8 cellular contexts compared by ENCODE assay signal in genomic region chr10:103396789-103397087, GRCh38. TPM values are rescaled to one million over a fixed set of nuclear protein-coding genes. Genes with fewer than 3 reads are reported as not detected.
A peak's percentile ranks its signal among the peaks of the same experiment; 100 is the strongest.
DNase-seq lines count a peak whose midpoint lies in the region; ATAC-seq and TF ChIP-seq lines count a peak whose summit lies in the region.

No MANE protein-coding gene starts in this region.

- peaks cover 68% of the 10 kb centered on the region for H3K36me3 ChIP-seq in HUES6 (ENCODE audit: control insufficient read depth, insufficient read depth, low read length)

- peak overlapping the region; percentile 91 for H3K27ac Mint-ChIP-seq in chondrocyte (ENCODE audit: unreplicated experiment)
- H3K27ac Mint-ChIP-seq in naive B cell, result peak overlapping the region; percentile 88 to 97 (median 94)

- H3K27ac ChIP-seq in HUES6 (ENCODE audit: low read depth, low read length), result peak overlapping the region; percentile 18; the same call in 1 of the 2 replicates

- no peaks in the 10 kb centered on the region for H3K27me3 Mint-ChIP-seq in chondrocyte (ENCODE audit: low read depth)
- H3K27me3 Mint-ChIP-seq in naive B cell, result no peaks in the 10 kb centered on the region

- H3K4me1 Mint-ChIP-seq in chondrocyte (ENCODE audit: low read depth), result peaks cover 47% of the 10 kb centered on the region
- peaks cover 32 to 53% (median 47%) of the 10 kb centered on the region in 3 donors for H3K4me1 Mint-ChIP-seq in naive B cell

- H3K36me3 Mint-ChIP-seq in chondrocyte (ENCODE audit: low read depth) (peaks cover 13% of the 10 kb centered on the region), naive B cell (no peaks in the 10 kb centered on the region)

- peak overlapping the region; percentile 93 for H3K9ac ChIP-seq in HUES6 (ENCODE audit: low read length)

- peak; percentile 16 for DNase-seq in AG20443 (ENCODE audit: low spot score)
- DNase-seq in chondrocyte (ENCODE audit: low spot score), result no peak
- DNase-seq in naive B cell, result no peak
- no peak for DNase-seq in NCI-H748 treated with DMSO at 0.1 percent for 48 hours (lab: John Stamatoyannopoulos, UW)
- DNase-seq in activated gamma-delta T cell treated with Interleukin-2 at 50 U/mL for 16 hours, result no peak
- DNase-seq in putamen (ENCODE audit: low spot score), result no peak

- peak overlapping the region; percentile 91 for H3K4me3 Mint-ChIP-seq in chondrocyte (ENCODE audit: unreplicated experiment)
- peak overlapping the region; percentile 91 to 99 (median 96) for H3K4me3 Mint-ChIP-seq in naive B cell

- no peaks in the 10 kb centered on the region for H3K9me3 Mint-ChIP-seq in chondrocyte (ENCODE audit: low read depth)
- no peaks in the 10 kb centered on the region for H3K9me3 Mint-ChIP-seq in naive B cell

- peaks cover 9% of the 10 kb centered on the region for H3K4me1 ChIP-seq in HUES6 (ENCODE audit: control insufficient read depth, insufficient read depth, low read length)

- H3K4me3 ChIP-seq in HUES6 (ENCODE audit: low read depth, low read length), result peak overlapping the region; percentile 87

- H3K27me3 ChIP-seq in HUES6 (ENCODE audit: control insufficient read depth, insufficient read depth, low read length), result no peaks in the 10 kb centered on the region

- no peaks in the 10 kb centered on the region for H3K9me3 ChIP-seq in HUES6 (ENCODE audit: control insufficient read depth, insufficient read depth, low read depth, low read length)

- no peak for ATAC-seq in naive B cell (ENCODE audit: low read depth in 2 of 2)
- ATAC-seq in HG03432 (IDR thresholded peaks at IDR 0.05; ENCODE audit: unreplicated experiment), result no peak

- TF ChIP-seq CTCF in chondrocyte (IDR thresholded peaks at IDR 0.05), result peak; percentile 14

RNA-seq across cellular contexts. Expression of gene PDCD11, which starts 0.3 kb away (rescaled TPM):
- 24.7 to 33.0 TPM (median 27.9 TPM) in 3 replicates for total RNA-seq in chondrocyte
- polyA plus RNA-seq in naive B cell (ENCODE audit: low read depth in 6 of 6), result 10 to 100 TPM in 2 of 6 donors, 1 to 10 TPM in 4; 5.0 to 16.0 (median 9.4) TPM

RNA-seq across cellular contexts. Expression of gene ATP5MK, which starts 0.5 kb away (rescaled TPM):
- 297 to 326 TPM (median 299 TPM) in 3 replicates for total RNA-seq in chondrocyte
- 100 to 1,000 TPM; 364 to 441 (median 409) TPM for polyA plus RNA-seq in naive B cell (ENCODE audit: low read depth in 6 of 6)

RNA-seq across cellular contexts. Expression of gene TAF5, which starts 29.0 kb away (rescaled TPM):
- 3.1 to 3.9 TPM (median 3.3 TPM) in 3 replicates for total RNA-seq in chondrocyte
- 1 to 10 TPM; 3.4 to 5.3 (median 4.2) TPM for polyA plus RNA-seq in naive B cell (ENCODE audit: low read depth in 6 of 6)

RNA-seq across cellular contexts. Expression of gene PCGF6, which starts 45.8 kb away (rescaled TPM):
- total RNA-seq in chondrocyte, result 9.9 to 12.2 TPM (median 11.4 TPM) in 3 replicates
- 10 to 100 TPM in 2 of 6 donors, 1 to 10 TPM in 4; 7.9 to 12.2 (median 9.1) TPM for polyA plus RNA-seq in naive B cell (ENCODE audit: low read depth in 6 of 6)

RNA-seq across cellular contexts. Expression of gene CALHM2, which starts 55.4 kb away (rescaled TPM):
- total RNA-seq in chondrocyte, result 1.3 to 10.9 TPM (median 9.9 TPM) in 3 replicates
- polyA plus RNA-seq in naive B cell (ENCODE audit: low read depth in 6 of 6), result 1 to 10 TPM in 2 of 6 donors, under 1 TPM in 3, not detected in 1; 0.39 to 2.3 (median 1.00) TPM
